ENCODE assay signal across 8 cellular contexts in the genomic region with DNA sequence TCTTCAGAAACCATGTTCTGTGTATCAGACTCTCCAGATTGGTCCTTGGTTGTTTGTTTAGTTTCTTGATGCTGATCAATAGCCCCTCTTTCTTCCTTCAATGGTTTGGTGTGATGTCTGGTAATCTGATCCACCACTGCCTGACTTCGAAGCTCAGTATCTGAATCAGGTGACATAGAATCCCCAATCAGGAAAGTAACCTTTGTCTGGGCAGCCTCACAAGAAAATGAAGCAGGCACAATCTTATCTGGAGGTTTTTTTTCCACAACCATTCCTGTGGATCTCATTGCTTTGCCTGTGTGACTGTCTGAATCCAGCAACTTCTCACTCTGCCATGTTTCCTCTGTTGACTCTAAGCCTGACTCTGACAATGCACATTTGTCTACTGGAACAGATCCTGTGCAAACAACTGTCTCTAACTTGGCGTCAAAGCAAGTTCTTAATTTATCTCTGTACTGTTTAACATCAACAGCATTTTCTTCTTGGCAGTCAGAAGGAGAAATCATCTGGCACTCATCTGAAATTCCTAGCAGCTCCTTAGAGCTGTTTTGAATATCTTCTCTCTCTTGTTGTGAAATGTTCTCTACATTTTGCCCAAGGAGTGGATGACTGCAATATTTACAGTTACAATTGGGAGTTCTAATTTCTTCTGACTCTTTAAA. TPM values are rescaled to one million over a fixed set of nuclear protein-coding genes. Genes with fewer than 3 reads are reported as not detected.
A peak's percentile ranks its signal among the peaks of the same experiment; 100 is the strongest.
DNase-seq lines count a peak whose midpoint lies in the region; ATAC-seq and TF ChIP-seq lines count a peak whose summit lies in the region.

No MANE protein-coding gene starts in this region.

- no peak overlapping the region for H3K4me3 ChIP-seq in aorta (ENCODE audit: low read length in 2 of 2)

- no peaks in the 10 kb centered on the region for H3K9me3 ChIP-seq in aorta (ENCODE audit: control insufficient read depth, low read length)

- no peak for DNase-seq in stimulated activated naive CD8-positive, alpha-beta T cell treated with anti-CD3 and anti-CD28 coated beads, Interleukin-15, Interleukin-2, amounts not matched to agents 100 U/mL and 50 U/mL, for 24 hours
- peak; percentile 42 for DNase-seq in epidermal melanocyte (ENCODE audit: insufficient read length, low spot score)
- DNase-seq in mucosa of gallbladder (ENCODE audit: low spot score), result peak; percentile 54
- DNase-seq in aorta, result no peak
- DNase-seq in foreskin keratinocyte, result no peak
- no peak for DNase-seq in activated T-cell treated with anti-CD3 and anti-CD28 coated beads for 4 hours

- intact Hi-C loops in aorta (cut with DNase I), result no loop called here

- 1 to 6% methylated on average over 2 of the region's 2 CpGs for WGBS in aorta, 2 donors

- peak overlapping the region; percentile 13 for H3K27ac Mint-ChIP-seq in stimulated activated naive CD8-positive, alpha-beta T cell treated with anti-CD3 and anti-CD28 coated beads, Interleukin-15, Interleukin-2, amounts not matched to agents 100 ng/mL and 50 ng/mL, for 24 hours

- peaks cover 0 to 5% of the 10 kb centered on the region in 2 donors for H3K36me3 ChIP-seq in aorta (ENCODE audit: control insufficient read depth in 1 of 2, insufficient read depth in 2 of 2, low read length in 1 of 2)

- no peak overlapping the region for H3K4me3 Mint-ChIP-seq in stimulated activated naive CD8-positive, alpha-beta T cell treated with anti-CD3 and anti-CD28 coated beads, Interleukin-15, Interleukin-2, amounts not matched to agents 100 ng/mL and 50 ng/mL, for 24 hours

- H3K4me1 ChIP-seq in aorta (ENCODE audit: control insufficient read depth in 1 of 2, insufficient read depth in 2 of 2, low read length in 2 of 2) (peaks cover 4 to 12% of the 10 kb centered on the region in 2 donors), foreskin keratinocyte (no peaks in the 10 kb centered on the region)

- no peak for TF ChIP-seq CTCF in foreskin keratinocyte (conservative IDR thresholded peaks at IDR 0.05)

- peaks cover 29% of the 10 kb centered on the region for H3K4me1 Mint-ChIP-seq in stimulated activated naive CD8-positive, alpha-beta T cell treated with anti-CD3 and anti-CD28 coated beads, Interleukin-15, Interleukin-2, amounts not matched to agents 100 ng/mL and 50 ng/mL, for 24 hours (ENCODE audit: low read depth)

- no peaks in the 10 kb centered on the region for H3K9me3 Mint-ChIP-seq in stimulated activated naive CD8-positive, alpha-beta T cell treated with anti-CD3 and anti-CD28 coated beads, Interleukin-15, Interleukin-2, amounts not matched to agents 100 ng/mL and 50 ng/mL, for 24 hours

- H3K27me3 ChIP-seq in aorta (ENCODE audit: control insufficient read depth in 1 of 2, insufficient read depth in 2 of 2, low read length in 1 of 2), result no peaks in the 10 kb centered on the region
- H3K27me3 ChIP-seq in foreskin keratinocyte, result no peaks in the 10 kb centered on the region

- no peak for ATAC-seq in stimulated activated naive CD8-positive, alpha-beta T cell treated with anti-CD3 and anti-CD28 coated beads, Interleukin-15, Interleukin-2, amounts not matched to agents 100 U/mL and 50 U/mL, for 24 hours
- ATAC-seq in aorta (ENCODE audit: low FRiP score) (peak; percentile 86), GM21360 (IDR thresholded peaks at IDR 0.05; ENCODE audit: unreplicated experiment) (no peak), foreskin keratinocyte (no peak)

- H3K36me3 Mint-ChIP-seq in stimulated activated naive CD8-positive, alpha-beta T cell treated with anti-CD3 and anti-CD28 coated beads, Interleukin-15, Interleukin-2, amounts not matched to agents 100 ng/mL and 50 ng/mL, for 24 hours (ENCODE audit: low read depth), result peaks cover 74% of the 10 kb centered on the region

- no peaks in the 10 kb centered on the region for H3K27me3 Mint-ChIP-seq in stimulated activated naive CD8-positive, alpha-beta T cell treated with anti-CD3 and anti-CD28 coated beads, Interleukin-15, Interleukin-2, amounts not matched to agents 100 ng/mL and 50 ng/mL, for 24 hours

- H3K27ac ChIP-seq in aorta (ENCODE audit: low read depth in 1 of 2, low read length in 2 of 2) (peak overlapping the region; percentile 83 to 87), foreskin keratinocyte (no peak overlapping the region)

RNA-seq across cellular contexts. Expression of a gene that starts 37.1 kb away (rescaled TPM):
- 19.4 TPM for total RNA-seq in mucosa of gallbladder
- 10 to 100 TPM; 26.1 to 26.6 TPM for total RNA-seq in aorta
- polyA plus RNA-seq in aorta, result 1 to 10 TPM; 2.1 to 4.1 TPM
- 9.7 and 10.5 TPM in 2 replicates for total RNA-seq in foreskin keratinocyte
- polyA plus RNA-seq in foreskin keratinocyte, result 0.93 and 1.3 TPM in 2 replicates

Comparison
In these comparisons a context has a peak if more than half of its experiments do, and no peak if none do; other contexts are left out.
1. DNase-seq: peak in epidermal melanocyte (single experiment) and mucosa of gallbladder (single experiment); none in stimulated activated naive CD8-positive, alpha-beta T cell treated with anti-CD3 and anti-CD28 coated beads, Interleukin-15, Interleukin-2, amounts not matched to agents 100 U/mL and 50 U/mL, for 24 hours (single experiment), aorta (0 of 2), foreskin keratinocyte (0 of 2) and activated T-cell treated with anti-CD3 and anti-CD28 coated beads for 4 hours (single experiment).